In genomic region chr16:69143116-69143515, GRCh38 we compare ENCODE assay signal across 1 cellular context.
TF ChIP-seq lines count a peak whose summit lies in the region.

No MANE protein-coding gene starts in this region.

TF ChIP-seq in HCT116, 20 proteins besides CTCF, POLR2A, EP300 and RAD21 (continued from another document):
- TF ChIP-seq REST (IDR thresholded peaks at IDR 0.05; ENCODE audit: low read depth) (no peak), ELF1 (IDR thresholded peaks at IDR 0.05; ENCODE audit: borderline replicate concordance, low read depth) (no peak), SP1 (IDR thresholded peaks at IDR 0.05; ENCODE audit: low read depth) (no peak), ZFX (IDR thresholded peaks at IDR 0.05) (no peak), ZNF274 (IDR thresholded peaks at IDR 0.05; ENCODE audit: low read depth, low read length) (no peak), MAX (IDR thresholded peaks at IDR 0.05) (no peak), ATF3 (IDR thresholded peaks at IDR 0.05) (no peak), FOSL1 (IDR thresholded peaks at IDR 0.05; ENCODE audit: low read depth) (no peak), CEBPB (IDR thresholded peaks at IDR 0.05; ENCODE audit: low read depth) (no peak), CBX3 (IDR thresholded peaks at IDR 0.05; ENCODE audit: low read depth) (no peak), ZBTB33 (IDR thresholded peaks at IDR 0.05; ENCODE audit: extremely low read depth, insufficient replicate concordance, low read length) (no peak)
